Comparison of ENCODE assay signal across 18 cellular contexts in genomic region chr12:131065279-131065678, GRCh38.
"Had no signal": no experiment of that assay in that cellular context is flagged by ENCODE, and none has a peak within 500 bp of the region (broad histone marks: within the 10 kb centered on the region; RNA-seq: fewer than 3 reads in every experiment).

No MANE protein-coding gene starts in this region.

- H3K27ac ChIP-seq: ascending aorta, neural progenitor cell, ovary, suprapubic skin, VCaP had no signal

- H3K27me3 ChIP-seq: ascending aorta, neural progenitor cell, ovary had no signal

- H3K36me3 Mint-ChIP-seq: activated naive CD4-positive, alpha-beta T cell treated with anti-CD3 and anti-CD28 coated beads, Interleukin-2, amount 50 U/mL, for 24 hours; neural progenitor cell had no signal

- H3K4me1 ChIP-seq: ascending aorta, neural progenitor cell, suprapubic skin had no signal

- H3K9me3 ChIP-seq: ascending aorta, ovary, suprapubic skin had no signal

- H3K4me3 ChIP-seq: ascending aorta, neural progenitor cell, ovary, suprapubic skin had no signal

- H3K27ac Mint-ChIP-seq: activated naive CD4-positive, alpha-beta T cell treated with anti-CD3 and anti-CD28 coated beads, Interleukin-2, amount 50 U/mL, for 24 hours; activated T-helper 2 cell treated with anti-CD3 and anti-CD28 coated beads, Interferon-gamma antibody, Interleukin-2, Interleukin-4, amounts not matched to agents 10 μg/mL and 5 μg/mL and 100 μg/mL, durations not matched to agents 14 hours and 24 hours and 36 hours; neural progenitor cell had no signal

- ATAC-seq: left colon; stimulated activated naive CD8-positive, alpha-beta T cell treated with anti-CD3 and anti-CD28 coated beads, Interleukin-15, amount 100 ng/mL, for 72 hours had no signal

- H3K4me1 Mint-ChIP-seq: activated naive CD4-positive, alpha-beta T cell treated with anti-CD3 and anti-CD28 coated beads, Interleukin-2, amount 50 U/mL, for 24 hours; stimulated activated naive CD8-positive, alpha-beta T cell treated with anti-CD3 and anti-CD28 coated beads, Interleukin-15, amount 100 ng/mL, for 72 hours had no signal

- DNase-seq: activated CD4-positive, alpha-beta T cell treated with anti-CD3 and anti-CD28 coated beads for 1 hour; activated CD4-positive, alpha-beta T cell treated with anti-CD3 and anti-CD28 coated beads, Interleukin-2, amount 50 U/mL, for 4 hours; effector memory CD4-positive, alpha-beta T cell; left colon; mammary epithelial cell; stimulated activated CD4-positive, alpha-beta T cell treated with anti-CD3 and anti-CD28 coated beads, Interleukin-15, amount 100 ng/mL, for 24 hours; stimulated activated CD4-positive, alpha-beta T cell treated with anti-CD3 and anti-CD28 coated beads, Interleukin-2, amount 100 ng/mL, for 48 hours; stimulated activated naive CD8-positive, alpha-beta T cell treated with anti-CD3 and anti-CD28 coated beads, Interleukin-15, amount 100 ng/mL, for 72 hours; SW 1271; T-helper 2 cell; trophoblast cell had no signal

- H3K4me3 Mint-ChIP-seq: activated naive CD4-positive, alpha-beta T cell treated with anti-CD3 and anti-CD28 coated beads, Interleukin-2, amount 50 U/mL, for 24 hours; neural progenitor cell; stimulated activated naive CD8-positive, alpha-beta T cell treated with anti-CD3 and anti-CD28 coated beads, Interleukin-15, amount 100 ng/mL, for 72 hours had no signal

- H3K9me3 Mint-ChIP-seq: activated naive CD4-positive, alpha-beta T cell treated with anti-CD3 and anti-CD28 coated beads, Interleukin-2, amount 50 U/mL, for 24 hours; activated T-helper 2 cell treated with anti-CD3 and anti-CD28 coated beads, Interferon-gamma antibody, Interleukin-2, Interleukin-4, amounts not matched to agents 10 μg/mL and 5 μg/mL and 100 μg/mL, durations not matched to agents 14 hours and 24 hours and 36 hours; neural progenitor cell had no signal

- H3K36me3 ChIP-seq: ascending aorta, neural progenitor cell, ovary, suprapubic skin had no signal
